19 cellular contexts compared by ENCODE assay signal in genomic region chr1:61107638-61108037, GRCh38. TPM values are rescaled to one million over a fixed set of nuclear protein-coding genes. Genes with fewer than 3 reads are reported as not detected.
A peak's percentile ranks its signal among the peaks of the same experiment; 100 is the strongest.
DNase-seq lines count a peak whose midpoint lies in the region; FAIRE-seq and TF ChIP-seq lines count a peak whose summit lies in the region.
"Had no signal": no experiment of that assay in that cellular context is flagged by ENCODE, and none has a peak within 500 bp of the region (broad histone marks: within the 10 kb centered on the region; RNA-seq: fewer than 3 reads in every experiment).

No MANE protein-coding gene starts in this region.

- H3K27me3 Mint-ChIP-seq in T-helper 2 cell treated with Interferon-gamma antibody and Interleukin-4, amounts not matched to agents 5 μg/mL and 100 μg/mL, for 36 hours (ENCODE audit: low read depth), result peaks cover 11% of the 10 kb centered on the region
- H3K27me3 Mint-ChIP-seq: CD4-positive, alpha-beta memory T cell had no signal

- POLR2A ChIA-PET in HEK293 (lab: Yijun Ruan, JAX), result no interaction called here

- no peak for TF ChIP-seq EP300 in suprapubic skin (IDR thresholded peaks at IDR 0.05)

- no peaks in the 10 kb centered on the region for H3K4me1 Mint-ChIP-seq in T-helper 2 cell treated with Interferon-gamma antibody and Interleukin-4, amounts not matched to agents 5 μg/mL and 100 μg/mL, for 36 hours (ENCODE audit: low read depth)

- H3K9me3 ChIP-seq in HEK293 (ENCODE audit: control insufficient read depth, insufficient read depth, low read depth, low read length), result no peaks in the 10 kb centered on the region
- H3K9me3 ChIP-seq in suprapubic skin, result no peaks in the 10 kb centered on the region

- FAIRE-seq in A204.1 (lab: Jason Lieb, UNC), result peak; percentile 30
- FAIRE-seq in islet of Langerhans (lab: Jason Lieb, UNC), result peak; percentile 89
- FAIRE-seq: GM12891, GM18507 had no signal

- no peak overlapping the region for H3K4me3 Mint-ChIP-seq in T-helper 2 cell treated with Interferon-gamma antibody and Interleukin-4, amounts not matched to agents 5 μg/mL and 100 μg/mL, for 36 hours
- H3K4me3 Mint-ChIP-seq: CD4-positive, alpha-beta memory T cell; GM23338; H9; HFFc6 had no signal

- H3K4me1 ChIP-seq in HEK293 (ENCODE audit: control insufficient read depth, insufficient read depth, low read length) (peaks cover 18% of the 10 kb centered on the region), suprapubic skin (peaks cover 21% of the 10 kb centered on the region)

- 98% methylated on average over 1 of the region's 1 CpG for WGBS in suprapubic skin

- H3K27ac Mint-ChIP-seq in T-helper 2 cell treated with Interferon-gamma antibody and Interleukin-4, amounts not matched to agents 5 μg/mL and 100 μg/mL, for 36 hours, result no peak overlapping the region
- H3K27ac Mint-ChIP-seq: CD4-positive, alpha-beta memory T cell; GM23338; H9; HFFc6 had no signal

- no peak overlapping the region for H3K4me3 ChIP-seq in HEK293 (ENCODE audit: low read depth, low read length)
- H3K4me3 ChIP-seq in suprapubic skin, result no peak overlapping the region
- H3K4me3 ChIP-seq: GM23338 had no signal

- TF ChIP-seq POLR2A in suprapubic skin (IDR thresholded peaks at IDR 0.05), result no peak

- H3K36me3 ChIP-seq in HEK293 (ENCODE audit: control insufficient read depth in 2 of 2, insufficient read depth in 1 of 2, low read length in 2 of 2) (no peaks in the 10 kb centered on the region), suprapubic skin (no peaks in the 10 kb centered on the region)

- H3K36me3 Mint-ChIP-seq in T-helper 2 cell treated with Interferon-gamma antibody and Interleukin-4, amounts not matched to agents 5 μg/mL and 100 μg/mL, for 36 hours (ENCODE audit: low read depth), result no peaks in the 10 kb centered on the region

- CTCF ChIA-PET in HEK293 (lab: Yijun Ruan, JAX), result no interaction called here

- DNase-seq in NCI-H446 treated with DMSO at 0.1 percent for 48 hours (lab: John Stamatoyannopoulos, UW) (no peak), suprapubic skin (ENCODE audit: low spot score in 2 of 2) (no peak)
- no peak for DNase-seq in T-helper 2 cell treated with Interferon-gamma antibody and Interleukin-4, amounts not matched to agents 5 μg/mL and 100 μg/mL, for 36 hours (ENCODE audit: low spot score)
- DNase-seq: 8988T; C1 segment of cervical spinal cord; Calu3; CD4-positive, alpha-beta memory T cell; COR-L47; DMS79; EL; GF-D8; H9; HFFc6 had no signal

- TF ChIP-seq CTCF in HEK293 (tag by site-specific recombination; IDR thresholded peaks at IDR 0.05) (no peak), suprapubic skin (IDR thresholded peaks at IDR 0.05) (no peak)

- H3K27me3 ChIP-seq in suprapubic skin, result no peaks in the 10 kb centered on the region

- H3K9me3 Mint-ChIP-seq in T-helper 2 cell treated with Interferon-gamma antibody and Interleukin-4, amounts not matched to agents 5 μg/mL and 100 μg/mL, for 36 hours, result no peaks in the 10 kb centered on the region
- H3K9me3 Mint-ChIP-seq: HFFc6 had no signal

- H3K27ac ChIP-seq in HEK293 (ENCODE audit: extremely low read depth, low read depth, low read length) (no peak overlapping the region), suprapubic skin (no peak overlapping the region)

TF ChIP-seq in HEK293, 187 proteins besides CTCF, POLR2A, EP300 and RAD21:
- 0 out of 2 replicates have a peak, but pooled peaks have one; percentile 22 for TF ChIP-seq ZNF677 (tag by site-specific recombination; IDR thresholded peaks at IDR 0.05)
- no peak for TF ChIP-seq ZNF510 (tag by site-specific recombination; IDR thresholded peaks at IDR 0.05; ENCODE audit: insufficient replicate concordance)
- peak; percentile 94 for TF ChIP-seq SETDB1 (IDR thresholded peaks at IDR 0.05; ENCODE audit: insufficient read length, low read length)

RNA-seq across cellular contexts. Expression of gene NFIA, which starts 25.3 kb away (rescaled TPM):
- total RNA-seq in suprapubic skin, result 10 to 100 TPM; 30.1 to 54.2 (median 48.2) TPM
